In genomic region chrX:118975831-118976598, GRCh38 we compare ENCODE assay signal across 8 cellular contexts. TPM values are rescaled to one million over a fixed set of nuclear protein-coding genes. Genes with fewer than 3 reads are reported as not detected.
A peak's percentile ranks its signal among the peaks of the same experiment; 100 is the strongest.
DNase-seq lines count a peak whose midpoint lies in the region; ATAC-seq lines count a peak whose summit lies in the region.

No MANE protein-coding gene starts in this region.

- H3K27ac ChIP-seq in CD4-positive, CD25-positive, alpha-beta regulatory T cell (ENCODE audit: insufficient read depth, low read length, poor library complexity, severe bottlenecking): peak overlapping the region; percentile 72
- H3K27ac ChIP-seq in caudate nucleus (ENCODE audit: low read depth, low read length): no peak overlapping the region

- peak overlapping the region; percentile 88 to 100 (median 93) for H3K4me3 Mint-ChIP-seq in CD4-positive, CD25-positive, alpha-beta regulatory T cell

- no peaks in the 10 kb centered on the region for H3K36me3 Mint-ChIP-seq in CD4-positive, CD25-positive, alpha-beta regulatory T cell

- H3K9me3 ChIP-seq in CD4-positive, CD25-positive, alpha-beta regulatory T cell (ENCODE audit: control insufficient read depth in 2 of 2, low read length in 2 of 2): no peaks in the 10 kb centered on the region
- H3K9me3 ChIP-seq in MG63: no peaks in the 10 kb centered on the region

- ATAC-seq in CD4-positive, CD25-positive, alpha-beta regulatory T cell (ENCODE audit: low read depth in 2 of 2): peak; percentile 43 to 58
- ATAC-seq in activated CD4-positive, CD25-positive, alpha-beta regulatory T cell treated with anti-CD3 and anti-CD28 coated beads, Interleukin-2, amount 50 U/mL, for 24 hours: peak; percentile 53 to 61
- ATAC-seq in HG02642 (IDR thresholded peaks at IDR 0.05; ENCODE audit: poor library complexity, unreplicated experiment) (no peak), GM21717 (IDR thresholded peaks at IDR 0.05; ENCODE audit: unreplicated experiment) (no peak)

- peaks cover 0 to 5% (median 0%) of the 10 kb centered on the region in 7 donors for H3K9me3 Mint-ChIP-seq in CD4-positive, CD25-positive, alpha-beta regulatory T cell

- H3K27ac Mint-ChIP-seq in CD4-positive, CD25-positive, alpha-beta regulatory T cell: peak overlapping the region; percentile 48 to 89 (median 69)

- H3K4me1 Mint-ChIP-seq in CD4-positive, CD25-positive, alpha-beta regulatory T cell: peaks cover 0 to 35% (median 11%) of the 10 kb centered on the region in 4 donors

- peaks cover 24% of the 10 kb centered on the region for H3K4me1 ChIP-seq in CD4-positive, CD25-positive, alpha-beta regulatory T cell (ENCODE audit: control insufficient read depth, insufficient read depth, low read length, poor library complexity, severe bottlenecking)

- peak; percentile 45 to 60 (median 54) for DNase-seq in CD4-positive, CD25-positive, alpha-beta regulatory T cell
- peak; percentile 35 for DNase-seq in MG63
- DNase-seq in caudate nucleus (lab: John Stamatoyannopoulos, UW): peak in 34 of 61 donors; percentile 1 to 63 (median 12)
- DNase-seq in left kidney (ENCODE audit: low read depth, low spot score): peak; percentile 54
- DNase-seq in stimulated activated CD4-positive, alpha-beta T cell treated with anti-CD3 and anti-CD28 coated beads, Interleukin-1b, Interleukin-23, amount 100 ng/mL, for 48 hours: peak; percentile 53

- peak overlapping the region; percentile 82 for H3K4me3 ChIP-seq in CD4-positive, CD25-positive, alpha-beta regulatory T cell (ENCODE audit: low read depth, low read length)
- H3K4me3 ChIP-seq in MG63: peak overlapping the region; percentile 38

- H3K27me3 ChIP-seq in CD4-positive, CD25-positive, alpha-beta regulatory T cell (ENCODE audit: control insufficient read depth, insufficient read depth, low read length): peaks cover 7% of the 10 kb centered on the region
- H3K27me3 ChIP-seq in MG63: peaks cover 21% of the 10 kb centered on the region

- H3K27me3 Mint-ChIP-seq in CD4-positive, CD25-positive, alpha-beta regulatory T cell: peaks cover 42% of the 10 kb centered on the region

- H3K36me3 ChIP-seq in CD4-positive, CD25-positive, alpha-beta regulatory T cell (ENCODE audit: control insufficient read depth, insufficient read depth, low read length): no peaks in the 10 kb centered on the region
- H3K36me3 ChIP-seq in MG63: no peaks in the 10 kb centered on the region

RNA-seq across cellular contexts. Expression of gene LONRF3, which starts 1.6 kb away (rescaled TPM):
- 5.3 TPM for total RNA-seq in CD4-positive, CD25-positive, alpha-beta regulatory T cell
- 1 to 10 TPM; 1.2 to 1.9 (median 1.5) TPM for polyA plus RNA-seq in CD4-positive, CD25-positive, alpha-beta regulatory T cell
- total RNA-seq in MG63 (2014; rRNA removed; shearing (Covaris generic); ENCODE audit: low replicate concordance): not detected in 2 replicates

Comparison
In these comparisons a context has a peak if more than half of its experiments do, and no peak if none do; other contexts are left out.
1. ATAC-seq: peak in CD4-positive, CD25-positive, alpha-beta regulatory T cell (2 of 2) and activated CD4-positive, CD25-positive, alpha-beta regulatory T cell treated with anti-CD3 and anti-CD28 coated beads, Interleukin-2, amount 50 U/mL, for 24 hours (2 of 2); none in HG02642 (single experiment) and GM21717 (single experiment).
2. Peak in every context shown above with its lines, with median percentiles within 50 percentile points of each other: DNase-seq.